Comparison of ENCODE assay signal across 12 cellular contexts in genomic region chr9:130873966-130874365, GRCh38. TPM values are rescaled to one million over a fixed set of nuclear protein-coding genes. Genes with fewer than 3 reads are reported as not detected.
"Had no signal": no experiment of that assay in that cellular context is flagged by ENCODE, and none has a peak within 500 bp of the region (broad histone marks: within the 10 kb centered on the region; RNA-seq: fewer than 3 reads in every experiment).

No MANE protein-coding gene starts in this region.

- DNase-seq: activated CD4-positive, alpha-beta T cell treated with anti-CD3 and anti-CD28 coated beads, Interleukin-2, amount 10 ng/mL, durations not matched to agents 7 days and 5 days; activated CD4-positive, CD25-positive, alpha-beta regulatory T cell; mesenchymal stem cell; SIG-M5; stimulated activated CD4-positive, alpha-beta T cell treated with anti-CD3 and anti-CD28 coated beads, Interleukin-15, amount 100 ng/mL, for 24 hours; stimulated activated CD4-positive, alpha-beta T cell treated with anti-CD3 and anti-CD28 coated beads, Interleukin-4, amount 100 ng/mL, for 4 hours; stimulated activated naive CD8-positive, alpha-beta T cell treated with anti-CD3 and anti-CD28 coated beads, Interleukin-15, amount 100 ng/mL, for 72 hours; T-helper 2 cell; trophoblast cell had no signal

- ATAC-seq: stimulated activated naive CD8-positive, alpha-beta T cell treated with anti-CD3 and anti-CD28 coated beads, Interleukin-15, amount 100 ng/mL, for 72 hours had no signal

RNA-seq across cellular contexts. Expression of gene QRFP, which starts 22.6 kb away (rescaled TPM):
- total RNA-seq: activated CD4-positive, alpha-beta T cell treated with anti-CD3 and anti-CD28 coated beads, Interleukin-2, amount 10 ng/mL, durations not matched to agents 7 days and 5 days; chondrocyte; endothelial cell of umbilical vein; omental fat pad had no signal
- polyA plus RNA-seq: endothelial cell of umbilical vein had no signal
